In the genomic region with DNA sequence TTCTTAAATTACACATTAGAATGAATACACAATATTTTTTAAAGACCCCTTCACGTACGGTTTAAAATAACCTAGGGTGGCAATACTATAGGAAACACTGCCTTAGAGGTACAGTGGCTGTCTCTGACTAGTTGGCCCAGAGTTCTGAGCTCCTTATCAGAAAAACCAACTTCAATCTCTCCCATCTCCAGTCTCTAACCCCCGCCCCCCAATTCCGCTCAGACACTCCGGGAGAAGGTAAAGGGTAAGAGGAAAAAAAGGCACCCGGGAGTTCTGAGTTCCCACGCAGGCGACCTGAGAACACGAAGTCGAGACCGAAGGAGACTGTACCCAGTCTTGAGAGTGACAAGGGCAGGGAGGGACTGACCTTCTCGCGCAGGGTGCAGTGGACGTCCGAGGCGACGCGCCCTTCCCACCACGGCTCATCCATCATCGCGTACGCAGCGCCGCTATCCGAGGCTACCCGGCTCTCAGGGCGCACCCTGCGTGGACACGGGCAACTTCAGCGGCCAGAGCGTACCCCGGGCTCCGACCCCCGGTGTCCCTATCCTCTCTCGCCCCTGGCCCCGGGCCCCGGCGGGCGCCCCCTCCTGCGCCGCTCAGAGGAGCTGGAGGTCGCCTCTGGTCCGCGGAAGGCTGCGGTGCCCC, we compare ENCODE assay signal across 9 cellular contexts. TPM values are rescaled to one million over a fixed set of nuclear protein-coding genes. Genes with fewer than 3 reads are reported as not detected.
DNase-seq lines count a peak whose midpoint lies in the region; ATAC-seq and TF ChIP-seq lines count a peak whose summit lies in the region.
"Had no signal": no experiment of that assay in that cellular context is flagged by ENCODE, and none has a peak within 500 bp of the region (broad histone marks: within the 10 kb centered on the region; RNA-seq: fewer than 3 reads in every experiment).

No MANE protein-coding gene starts in this region.

- H3K4me3 ChIP-seq in mesenchymal stem cell (ENCODE audit: insufficient read depth in 1 of 2, low read depth in 1 of 2, low read length in 2 of 2) = peak overlapping the region; percentile 62 to 78

- H3K9ac ChIP-seq in mesenchymal stem cell (ENCODE audit: low read length) = no peak overlapping the region

- H3K27ac Mint-ChIP-seq in chondrocyte (ENCODE audit: unreplicated experiment) = no peak overlapping the region

- H3K9me3 ChIP-seq in mesenchymal stem cell (ENCODE audit: control insufficient read depth, low read length) = no peaks in the 10 kb centered on the region

- DNase-seq in chondrocyte (ENCODE audit: low spot score) = no peak
- peak; percentile 46 for DNase-seq in mesenchymal stem cell
- DNase-seq in HK-2 (ENCODE audit: unreplicated experiment) = no peak
- DNase-seq in stimulated activated CD8-positive, alpha-beta memory T cell treated with anti-CD3 and anti-CD28 coated beads, Interleukin-4, amount 100 ng/mL, for 48 hours = no peak

- H3K36me3 Mint-ChIP-seq in chondrocyte (ENCODE audit: low read depth) = peaks cover 3% of the 10 kb centered on the region

- peak overlapping the region in 1 of 2 experiments; percentile 89 for H3K14ac ChIP-seq in mesenchymal stem cell (ENCODE audit: low read length in 2 of 2)

- peak overlapping the region; percentile 18 for H4K91ac ChIP-seq in mesenchymal stem cell (ENCODE audit: low read length)

- peak overlapping the region; percentile 76 to 89 for H3K18ac ChIP-seq in mesenchymal stem cell (ENCODE audit: low read depth in 1 of 2, low read length in 2 of 2)

- H3K27me3 Mint-ChIP-seq in chondrocyte (ENCODE audit: low read depth) = no peaks in the 10 kb centered on the region

- H3K9me3 Mint-ChIP-seq in chondrocyte (ENCODE audit: low read depth) = no peaks in the 10 kb centered on the region

- H2BK15ac ChIP-seq in mesenchymal stem cell (ENCODE audit: low read depth, poor library complexity, severe bottlenecking) = peak overlapping the region; percentile 32

- TF ChIP-seq CTCF in chondrocyte (IDR thresholded peaks at IDR 0.05) = peak; percentile 16

- H3K4me1 ChIP-seq in mesenchymal stem cell (ENCODE audit: control insufficient read depth, insufficient read depth, low read depth, low read length) = peaks cover 7% of the 10 kb centered on the region

- ATAC-seq in GM18502 (IDR thresholded peaks at IDR 0.05; ENCODE audit: poor library complexity, unreplicated experiment) (peak; percentile 30), HG03460 (IDR thresholded peaks at IDR 0.05; ENCODE audit: unreplicated experiment) (peak; percentile 4), HG02623 (IDR thresholded peaks at IDR 0.05; ENCODE audit: unreplicated experiment) (no peak), GM18520 (IDR thresholded peaks at IDR 0.05; ENCODE audit: unreplicated experiment) (no peak)

- peaks cover 23% of the 10 kb centered on the region for H3K4me1 Mint-ChIP-seq in chondrocyte (ENCODE audit: low read depth)

- H3K79me1 ChIP-seq in mesenchymal stem cell (replicated peaks; ENCODE audit: low read length, poor library complexity, severe bottlenecking) = peaks cover 24% of the 10 kb centered on the region

- no peak overlapping the region for H2AK5ac ChIP-seq in mesenchymal stem cell (ENCODE audit: low read length, severe bottlenecking)

- H2BK120ac ChIP-seq in mesenchymal stem cell (ENCODE audit: low read depth, low read length) = peak overlapping the region; percentile 77

- peak overlapping the region; percentile 19 for H4K8ac ChIP-seq in mesenchymal stem cell (ENCODE audit: low read length)

- no peak overlapping the region for H2BK5ac ChIP-seq in mesenchymal stem cell (ENCODE audit: low read depth, low read length, poor library complexity, severe bottlenecking)

- H2AFZ ChIP-seq in mesenchymal stem cell (ENCODE audit: low read depth, low read length) = peak overlapping the region; percentile 87

- H3K4me2 ChIP-seq in mesenchymal stem cell (ENCODE audit: low read length, poor library complexity, severe bottlenecking) = peak overlapping the region; percentile 90

- peak overlapping the region in 1 of 2 experiments; percentile 62 for H3K4ac ChIP-seq in mesenchymal stem cell (ENCODE audit: low read depth in 1 of 2, low read length in 2 of 2)

- peaks cover 0 to 13% of the 10 kb centered on the region in 2 experiments for H3K36me3 ChIP-seq in mesenchymal stem cell (ENCODE audit: control insufficient read depth in 1 of 2, insufficient read depth in 2 of 2, low read depth in 1 of 2, low read length in 2 of 2)

- peak overlapping the region; percentile 86 for H3K4me3 Mint-ChIP-seq in chondrocyte (ENCODE audit: unreplicated experiment)

- H3K27me3 ChIP-seq in mesenchymal stem cell (ENCODE audit: control insufficient read depth in 1 of 2, insufficient read depth in 1 of 2, low read length in 2 of 2) = peaks cover 0 to 73% of the 10 kb centered on the region in 2 experiments

- peak overlapping the region in 1 of 2 experiments; percentile 46 for H3K23ac ChIP-seq in mesenchymal stem cell (ENCODE audit: low read length in 2 of 2)

- 2% methylated on average over 43 of the region's 45 CpGs for WGBS in mesenchymal stem cell

- H3K27ac ChIP-seq in mesenchymal stem cell (ENCODE audit: low read length, poor library complexity, severe bottlenecking) = no peak overlapping the region

- H2BK12ac ChIP-seq in mesenchymal stem cell (ENCODE audit: low read length in 2 of 2) = peak overlapping the region in 1 of 2 experiments; percentile 31

RNA-seq across cellular contexts. Expression of a gene that starts 0.7 kb away (rescaled TPM):
- total RNA-seq in chondrocyte = 4.7 to 11.4 TPM (median 10.0 TPM) in 3 replicates
- 10.2 TPM for polyA plus RNA-seq in mesenchymal stem cell (2013, experiment 1 of 2)
- polyA plus RNA-seq in mesenchymal stem cell (2013, experiment 2 of 2) = 9.4 TPM
- total RNA-seq: T-helper 1 cell treated with Interleukin-12 subunit alpha and Interleukin-12 subunit beta and Interleukin-4 antibody, amounts not matched to agents 30 ng/mL and 1 ng/mL, for 36 hours had no signal

RNA-seq across cellular contexts. Expression of a gene that starts 58.8 kb away (rescaled TPM):
- 0.34 to 0.62 TPM (median 0.59 TPM) in 3 replicates for total RNA-seq in chondrocyte
- polyA plus RNA-seq in mesenchymal stem cell (2013, experiment 1 of 2) = 2.7 TPM
- 2.7 TPM for polyA plus RNA-seq in mesenchymal stem cell (2013, experiment 2 of 2)
- total RNA-seq: T-helper 1 cell treated with Interleukin-12 subunit alpha and Interleukin-12 subunit beta and Interleukin-4 antibody, amounts not matched to agents 30 ng/mL and 1 ng/mL, for 36 hours had no signal

Comparison
In these comparisons a context has a peak if more than half of its experiments do, and no peak if none do; other contexts are left out.
1. ATAC-seq: peak in GM18502 (single experiment) and HG03460 (single experiment); none in HG02623 (single experiment) and GM18520 (single experiment).